ENCODE assay signal across 14 cellular contexts in the genomic region with DNA sequence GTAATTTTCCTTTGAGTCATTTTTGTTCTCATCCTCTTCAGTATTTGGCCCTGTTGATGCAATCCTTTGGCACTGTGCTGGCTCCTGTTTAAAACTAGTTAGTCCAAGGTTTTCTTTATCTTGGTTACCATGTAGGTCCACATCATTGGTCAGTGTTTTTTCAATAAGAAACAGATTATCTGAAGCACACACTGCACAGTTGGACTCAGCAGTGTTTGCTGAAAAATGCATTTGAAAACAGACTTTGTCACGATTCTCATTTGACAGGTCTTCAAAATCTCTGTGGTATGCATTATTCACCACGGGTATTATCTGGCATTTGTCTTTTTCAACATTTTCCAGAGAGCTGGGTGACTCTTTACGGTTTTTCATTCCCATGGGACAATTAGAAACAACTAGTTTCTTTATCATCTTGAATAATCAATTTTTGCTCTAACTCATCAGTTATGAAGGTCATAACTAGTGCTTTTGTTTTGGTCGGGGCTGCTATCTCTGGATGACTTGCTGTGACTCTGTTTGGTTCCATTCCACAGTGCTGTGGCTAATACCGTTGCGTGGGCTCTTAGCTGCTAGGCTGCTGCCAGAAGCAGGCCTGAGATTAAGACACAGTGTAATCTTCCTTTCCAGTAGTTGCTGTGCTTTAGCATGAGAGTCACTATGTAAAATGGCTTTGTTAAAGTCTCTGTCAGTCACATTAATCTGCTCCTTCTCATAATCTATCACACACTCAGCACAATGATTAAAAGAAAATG. TPM values are rescaled to one million over a fixed set of nuclear protein-coding genes. Genes with fewer than 3 reads are reported as not detected.
DNase-seq lines count a peak whose midpoint lies in the region; ATAC-seq and TF ChIP-seq lines count a peak whose summit lies in the region.
"Had no signal": no experiment of that assay in that cellular context is flagged by ENCODE, and none has a peak within 500 bp of the region (broad histone marks: within the 10 kb centered on the region; RNA-seq: fewer than 3 reads in every experiment).

No MANE protein-coding gene starts in this region.

- no peak overlapping the region for H4K12ac ChIP-seq in trophoblast cell (ENCODE audit: low read depth, low read length)

- POLR2A ChIA-PET in CD8-positive, alpha-beta T cell (lab: Charles Lee) = no interaction called here

- peak overlapping the region; percentile 71 for H3K4ac ChIP-seq in trophoblast cell (ENCODE audit: low read depth, low read length)

- peaks cover 3% of the 10 kb centered on the region for H3K27me3 Mint-ChIP-seq in CD8-positive, alpha-beta T cell (ENCODE audit: low read depth)
- H3K27me3 Mint-ChIP-seq: stimulated activated naive B cell treated with anti-CD40 and anti-IgM and Interleukin-4, amounts not matched to agents 10 μg/mL and 1 μg/mL and 100 μg/mL, for 72 hours had no signal

- H3K23ac ChIP-seq in trophoblast cell (ENCODE audit: low read length) = no peak overlapping the region

- no peaks in the 10 kb centered on the region for H3K9me3 Mint-ChIP-seq in CD8-positive, alpha-beta T cell
- H3K9me3 Mint-ChIP-seq: stimulated activated naive B cell treated with anti-CD40 and anti-IgM and Interleukin-4, amounts not matched to agents 10 μg/mL and 1 μg/mL and 100 μg/mL, for 72 hours had no signal

- H3K9me3 ChIP-seq in trophoblast cell (ENCODE audit: insufficient read depth, low read depth, low read length) = no peaks in the 10 kb centered on the region
- H3K9me3 ChIP-seq in CD8-positive, alpha-beta T cell (ENCODE audit: low read length) = no peaks in the 10 kb centered on the region
- no peaks in the 10 kb centered on the region for H3K9me3 ChIP-seq in uterus
- H3K9me3 ChIP-seq: mucosa of descending colon had no signal

- peaks cover 9 to 16% of the 10 kb centered on the region in 2 experiments for H3K4me1 ChIP-seq in trophoblast cell (ENCODE audit: control insufficient read depth in 1 of 2, insufficient read depth in 2 of 2, low read length in 2 of 2)
- no peaks in the 10 kb centered on the region for H3K4me1 ChIP-seq in CD8-positive, alpha-beta T cell (ENCODE audit: insufficient read depth, low read length)
- H3K4me1 ChIP-seq in uterus = no peaks in the 10 kb centered on the region

- TF ChIP-seq CTCF in GM12865 (IDR thresholded peaks at IDR 0.05; ENCODE audit: insufficient read depth, low read depth, low read length, missing control alignments) = no peak
- TF ChIP-seq CTCF in fibroblast of mammary gland (conservative IDR thresholded peaks at IDR 0.05; ENCODE audit: control insufficient read depth, insufficient read depth, low read depth, low read length) = no peak
- TF ChIP-seq CTCF in CD8-positive, alpha-beta T cell (IDR thresholded peaks at IDR 0.05) = no peak
- TF ChIP-seq CTCF in uterus (IDR thresholded peaks at IDR 0.05) = no peak

- peak overlapping the region; percentile 79 for H3K14ac ChIP-seq in trophoblast cell (ENCODE audit: low read length)

- H3K27ac ChIP-seq in trophoblast cell (ENCODE audit: low read depth, low read length) (peak overlapping the region; percentile 96), uterus (no peak overlapping the region)
- H3K27ac ChIP-seq in CD8-positive, alpha-beta T cell (ENCODE audit: low read depth, low read length) = no peak overlapping the region

- H2AFZ ChIP-seq in trophoblast cell (ENCODE audit: insufficient read depth, low read length, poor library complexity) = no peak overlapping the region

- peak overlapping the region; percentile 5 for H2BK12ac ChIP-seq in trophoblast cell (ENCODE audit: low read length)

- intact Hi-C loops in CD8-positive, alpha-beta T cell (cut with DNase I, micrococcal nuclease) = no loop called here
- intact Hi-C loops in uterus (cut with DNase I; ENCODE audit: low total_unique reads) = no loop called here

- H3K4me1 Mint-ChIP-seq in CD8-positive, alpha-beta T cell (ENCODE audit: low read depth) = no peaks in the 10 kb centered on the region
- H3K4me1 Mint-ChIP-seq: stimulated activated naive B cell treated with anti-CD40 and anti-IgM and Interleukin-4, amounts not matched to agents 10 μg/mL and 1 μg/mL and 100 μg/mL, for 72 hours had no signal

- H2BK120ac ChIP-seq in trophoblast cell (ENCODE audit: insufficient read depth, low read length, poor library complexity) = peak overlapping the region; percentile 91

- H2BK5ac ChIP-seq in trophoblast cell (ENCODE audit: low read depth, low read length, poor library complexity) = peak overlapping the region; percentile 94

- H3K27me3 ChIP-seq in trophoblast cell (ENCODE audit: insufficient read depth, low read length) = no peaks in the 10 kb centered on the region
- no peaks in the 10 kb centered on the region for H3K27me3 ChIP-seq in CD8-positive, alpha-beta T cell (ENCODE audit: insufficient read depth, low read length)
- H3K27me3 ChIP-seq in uterus = no peaks in the 10 kb centered on the region

- no peak overlapping the region for H3K9ac ChIP-seq in trophoblast cell (ENCODE audit: low read length)

- H3K79me1 ChIP-seq in trophoblast cell (ENCODE audit: low read length) = peaks cover 37% of the 10 kb centered on the region

- H3K79me2 ChIP-seq in trophoblast cell (ENCODE audit: control insufficient read depth, insufficient read depth, low read length, poor library complexity) = peaks cover 2% of the 10 kb centered on the region

- peak overlapping the region; percentile 7 for H3K4me2 ChIP-seq in trophoblast cell (ENCODE audit: low read length)

- H2AK5ac ChIP-seq in trophoblast cell (ENCODE audit: low read length) = peak overlapping the region; percentile 52

- H3K27ac Mint-ChIP-seq in CD8-positive, alpha-beta T cell = no peak overlapping the region
- H3K27ac Mint-ChIP-seq: activated CD8-positive, alpha-beta T cell treated with anti-CD3 and anti-CD28 coated beads, Interleukin-2, amount 10 ng/mL, durations not matched to agents 7 days and 5 days; stimulated activated naive B cell treated with anti-CD40 and anti-IgM and Interleukin-4, amounts not matched to agents 10 μg/mL and 1 μg/mL and 100 μg/mL, for 72 hours had no signal

- H4K91ac ChIP-seq in trophoblast cell (ENCODE audit: low read depth, low read length) = peak overlapping the region; percentile 96

- H3K4me3 ChIP-seq in GM12865 (ENCODE audit: low read depth, low read length) (no peak overlapping the region), fibroblast of mammary gland (ENCODE audit: control insufficient read depth, low read depth, low read length) (no peak overlapping the region), trophoblast cell (ENCODE audit: low read depth, low read length) (no peak overlapping the region), uterus (no peak overlapping the region)
- H3K4me3 ChIP-seq in CD8-positive, alpha-beta T cell (ENCODE audit: low read depth, low read length) = no peak overlapping the region
- H3K4me3 ChIP-seq: mucosa of descending colon had no signal

- TF ChIP-seq POLR2A in uterus (IDR thresholded peaks at IDR 0.05) = no peak

- H3K36me3 Mint-ChIP-seq in CD8-positive, alpha-beta T cell = no peaks in the 10 kb centered on the region
- H3K36me3 Mint-ChIP-seq: stimulated activated naive B cell treated with anti-CD40 and anti-IgM and Interleukin-4, amounts not matched to agents 10 μg/mL and 1 μg/mL and 100 μg/mL, for 72 hours had no signal

- CTCF ChIA-PET in CD8-positive, alpha-beta T cell (lab: Charles Lee) = no interaction called here

- ATAC-seq in SK-N-SH treated with all-trans-retinoic acid at 6 μM for 48 hours (peak; percentile 83), GM21390 (IDR thresholded peaks at IDR 0.05; ENCODE audit: unreplicated experiment) (no peak)
- ATAC-seq in CD8-positive, alpha-beta T cell = no peak
- ATAC-seq: activated CD8-positive, alpha-beta T cell treated with anti-CD3 and anti-CD28 coated beads, Interleukin-2, amount 10 ng/mL, durations not matched to agents 7 days and 5 days; mucosa of descending colon had no signal

- no CpG with 5 or more reads among the region's 6 CpGs for WGBS in trophoblast cell (ENCODE audit: extremely low coverage, insufficient coverage, insufficient read length)

- H3K4me3 Mint-ChIP-seq in CD8-positive, alpha-beta T cell = no peak overlapping the region
- H3K4me3 Mint-ChIP-seq: activated CD8-positive, alpha-beta T cell treated with anti-CD3 and anti-CD28 coated beads, Interleukin-2, amount 10 ng/mL, durations not matched to agents 7 days and 5 days; stimulated activated naive B cell treated with anti-CD40 and anti-IgM and Interleukin-4, amounts not matched to agents 10 μg/mL and 1 μg/mL and 100 μg/mL, for 72 hours had no signal

- DNase-seq in GM12865 (ENCODE audit: low read depth) (peak; percentile 9), fibroblast of mammary gland (ENCODE audit: low read depth) (peak; percentile 61), trophoblast cell (peak in 1 of 2 donors; percentile 25), uterus (no peak), DMS 273 treated with DMSO at 0.1 percent for 48 hours (lab: John Stamatoyannopoulos, UW) (no peak)
- DNase-seq in CD8-positive, alpha-beta T cell = no peak
- DNase-seq: activated CD8-positive, alpha-beta T cell treated with anti-CD3 and anti-CD28 coated beads, Interleukin-2, amount 10 ng/mL, durations not matched to agents 7 days and 5 days; mucosa of descending colon; NCI-H2029 treated with DMSO at 0.1 percent for 48 hours; SHP77 treated with DMSO at 0.1 percent for 48 hours; stimulated activated CD4-positive, alpha-beta T cell treated with anti-CD3 and anti-CD28 coated beads, Interleukin-4, amount 100 ng/mL, for 4 hours; stimulated activated naive B cell treated with anti-CD40 and anti-IgM and Interleukin-4, amounts not matched to agents 10 μg/mL and 1 μg/mL and 100 μg/mL, for 72 hours had no signal

- peak overlapping the region; percentile 17 for H4K8ac ChIP-seq in trophoblast cell (ENCODE audit: low read depth, low read length)

- no peaks in the 10 kb centered on the region for H3K36me3 ChIP-seq in trophoblast cell (ENCODE audit: control insufficient read depth in 1 of 2, insufficient read depth in 2 of 2, low read length in 2 of 2)
- H3K36me3 ChIP-seq in CD8-positive, alpha-beta T cell (ENCODE audit: insufficient read depth, low read length) = no peaks in the 10 kb centered on the region
- H3K36me3 ChIP-seq in uterus = no peaks in the 10 kb centered on the region

- H3K18ac ChIP-seq in trophoblast cell (ENCODE audit: low read length) = peak overlapping the region; percentile 72

TF ChIP-seq in SK-N-SH treated with all-trans-retinoic acid at 6 μM for 48 hours, 23 proteins besides CTCF, POLR2A, EP300 and RAD21:
- no peak for TF ChIP-seq ARNTL (CRISPR knock-in tag; IDR thresholded peaks at IDR 0.05; ENCODE audit: borderline replicate concordance, low read depth)
- peak; percentile 70 for TF ChIP-seq ISL1 (CRISPR knock-in tag; IDR thresholded peaks at IDR 0.05)
TF ChIP-seq in SK-N-SH treated with all-trans-retinoic acid at 6 μM for 48 hours: peak in this region for 1.

RNA-seq across cellular contexts. Expression of a gene that starts 36.2 kb away (rescaled TPM):
- 8.4 and 9.2 TPM in 2 replicates for polyA plus RNA-seq in trophoblast cell (2013)
- total RNA-seq in CD8-positive, alpha-beta T cell = under 1 TPM in 1 of 2 experiments, not detected in 1; 0.44 TPM
- total RNA-seq in uterus = 10 to 100 TPM in 3 of 4 donors, 1 to 10 TPM in 1; 1.5 to 37.1 (median 11.5) TPM

Comparison
In these comparisons a context has a peak if more than half of its experiments do, and no peak if none do; other contexts are left out.
1. DNase-seq: peak in GM12865 (single experiment) and fibroblast of mammary gland (single experiment); none in CD8-positive, alpha-beta T cell (0 of 7), uterus (0 of 2) and DMS 273 treated with DMSO at 0.1 percent for 48 hours (single experiment).